In genomic region chr12:52461693-52462092, GRCh38 we compare ENCODE assay signal across 35 cellular contexts. TPM values are rescaled to one million over a fixed set of nuclear protein-coding genes. Genes with fewer than 3 reads are reported as not detected.
"Had no signal": no experiment of that assay in that cellular context is flagged by ENCODE, and none has a peak within 500 bp of the region (broad histone marks: within the 10 kb centered on the region; RNA-seq: fewer than 3 reads in every experiment).

No MANE protein-coding gene starts in this region.

- H3K27ac Mint-ChIP-seq: activated CD4-positive, alpha-beta memory T cell treated with anti-CD3 and anti-CD28 coated beads, Interleukin-2, amount 10 ng/mL, durations not matched to agents 7 days and 5 days; activated naive CD4-positive, alpha-beta T cell treated with anti-CD3 and anti-CD28 coated beads, Interleukin-2, amount 10 ng/mL, durations not matched to agents 7 days and 5 days; activated naive CD8-positive, alpha-beta T cell treated with anti-CD3 and anti-CD28 coated beads, Interleukin-2, amount 10 ng/mL, durations not matched to agents 7 days and 5 days; activated T-cell treated with anti-CD3 and anti-CD28 coated beads, Interleukin-2, amount 50 U/mL, for 24 hours; immature natural killer cell; naive B cell; nephron progenitor cell had no signal

- H3K9me3 Mint-ChIP-seq: activated CD4-positive, alpha-beta memory T cell treated with anti-CD3 and anti-CD28 coated beads, Interleukin-2, amount 10 ng/mL, durations not matched to agents 7 days and 5 days; activated naive CD4-positive, alpha-beta T cell treated with anti-CD3 and anti-CD28 coated beads, Interleukin-2, amount 10 ng/mL, durations not matched to agents 7 days and 5 days; activated T-cell treated with anti-CD3 and anti-CD28 coated beads, Interleukin-2, amount 50 U/mL, for 24 hours; immature natural killer cell; naive B cell; nephron progenitor cell had no signal

- DNase-seq: activated CD4-positive, alpha-beta memory T cell treated with anti-CD3 and anti-CD28 coated beads, Interleukin-2, amount 10 ng/mL, durations not matched to agents 7 days and 5 days; activated CD4-positive, alpha-beta T cell treated with anti-CD3 and anti-CD28 coated beads for 4 hours; activated CD8-positive, alpha-beta memory T cell treated with anti-CD3 and anti-CD28 coated beads, Interleukin-2, amount 50 U/mL, for 48 hours; activated gamma-delta T cell; activated naive CD4-positive, alpha-beta T cell treated with anti-CD3 and anti-CD28 coated beads, Interleukin-2, amount 10 ng/mL, durations not matched to agents 7 days and 5 days; activated naive CD8-positive, alpha-beta T cell treated with anti-CD3 and anti-CD28 coated beads, Interleukin-2, amount 10 ng/mL, durations not matched to agents 7 days and 5 days; activated T-cell treated with anti-CD3 and anti-CD28 coated beads, Interleukin-2, amount 50 U/mL, for 24 hours; brain microvascular endothelial cell; central memory CD4-positive, alpha-beta T cell; foreskin fibroblast; head of caudate nucleus; hippocampal formation; immature natural killer cell; left lung; naive B cell; nephron progenitor cell; stimulated activated CD4-positive, alpha-beta T cell treated with anti-CD3 and anti-CD28 coated beads, Interleukin-12 subunit alpha, Interleukin-12 subunit beta, amount 100 ng/mL, for 4 hours; stimulated activated CD4-positive, alpha-beta T cell treated with anti-CD3 and anti-CD28 coated beads, Interleukin-4, amount 100 ng/mL, for 1 hour; stimulated activated naive CD8-positive, alpha-beta T cell treated with anti-CD3 and anti-CD28 coated beads, Interleukin-15, Interleukin-2, amounts not matched to agents 100 U/mL and 50 U/mL, for 24 hours; upper lobe of left lung had no signal

- H3K27ac ChIP-seq: brain microvascular endothelial cell, left lung, neutrophil, skin epidermis, thoracic aorta, upper lobe of left lung, vagina, VCaP had no signal

- H3K36me3 Mint-ChIP-seq: activated naive CD4-positive, alpha-beta T cell treated with anti-CD3 and anti-CD28 coated beads, Interleukin-2, amount 10 ng/mL, durations not matched to agents 7 days and 5 days; activated naive CD8-positive, alpha-beta T cell treated with anti-CD3 and anti-CD28 coated beads, Interleukin-2, amount 10 ng/mL, durations not matched to agents 7 days and 5 days; naive B cell had no signal

- H3K4me1 Mint-ChIP-seq: activated CD4-positive, alpha-beta memory T cell treated with anti-CD3 and anti-CD28 coated beads, Interleukin-2, amount 10 ng/mL, durations not matched to agents 7 days and 5 days; activated naive CD4-positive, alpha-beta T cell treated with anti-CD3 and anti-CD28 coated beads, Interleukin-2, amount 10 ng/mL, durations not matched to agents 7 days and 5 days; activated naive CD8-positive, alpha-beta T cell treated with anti-CD3 and anti-CD28 coated beads, Interleukin-2, amount 10 ng/mL, durations not matched to agents 7 days and 5 days; immature natural killer cell; naive B cell; nephron progenitor cell had no signal

- ATAC-seq: esophagus mucosa; left lung; sciatic nerve; stimulated activated naive CD8-positive, alpha-beta T cell treated with anti-CD3 and anti-CD28 coated beads, Interleukin-15, Interleukin-2, amounts not matched to agents 100 U/mL and 50 U/mL, for 24 hours had no signal

- H3K36me3 ChIP-seq: brain microvascular endothelial cell, left lung, neutrophil, thoracic aorta, upper lobe of left lung, vagina had no signal

- H3K27me3 ChIP-seq: upper lobe of left lung, vagina had no signal

- H3K4me3 Mint-ChIP-seq: activated CD4-positive, alpha-beta memory T cell treated with anti-CD3 and anti-CD28 coated beads, Interleukin-2, amount 10 ng/mL, durations not matched to agents 7 days and 5 days; activated naive CD4-positive, alpha-beta T cell treated with anti-CD3 and anti-CD28 coated beads, Interleukin-2, amount 10 ng/mL, durations not matched to agents 7 days and 5 days; activated naive CD8-positive, alpha-beta T cell treated with anti-CD3 and anti-CD28 coated beads, Interleukin-2, amount 10 ng/mL, durations not matched to agents 7 days and 5 days; activated T-cell treated with anti-CD3 and anti-CD28 coated beads, Interleukin-2, amount 50 U/mL, for 24 hours; immature natural killer cell; naive B cell; nephron progenitor cell had no signal

- H3K4me1 ChIP-seq: left lung, upper lobe of left lung, vagina had no signal

- H3K9me3 ChIP-seq: left lung, neutrophil, thoracic aorta, upper lobe of left lung, vagina had no signal

- H3K4me3 ChIP-seq: left lung, skin epidermis, thoracic aorta, upper lobe of left lung, vagina had no signal

RNA-seq across cellular contexts. Expression of gene KRT6B, which starts 9.7 kb away (rescaled TPM):
- total RNA-seq: activated CD4-positive, alpha-beta memory T cell treated with anti-CD3 and anti-CD28 coated beads, Interleukin-2, amount 10 ng/mL, durations not matched to agents 7 days and 5 days; activated naive CD8-positive, alpha-beta T cell treated with anti-CD3 and anti-CD28 coated beads, Interleukin-2, amount 10 ng/mL, durations not matched to agents 7 days and 5 days; astrocyte; kidney epithelial cell; left lung; lung microvascular endothelial cell; mucosa of gallbladder; osteocyte; posterior vena cava; sciatic nerve; T-helper 1 cell treated with Interleukin-12 subunit alpha and Interleukin-12 subunit beta and Interleukin-4 antibody, amounts not matched to agents 30 ng/mL and 1 ng/mL, for 36 hours had no signal

RNA-seq across cellular contexts. Expression of gene KRT6C, which starts 11.9 kb away (rescaled TPM):
- total RNA-seq: activated CD4-positive, alpha-beta memory T cell treated with anti-CD3 and anti-CD28 coated beads, Interleukin-2, amount 10 ng/mL, durations not matched to agents 7 days and 5 days; activated naive CD8-positive, alpha-beta T cell treated with anti-CD3 and anti-CD28 coated beads, Interleukin-2, amount 10 ng/mL, durations not matched to agents 7 days and 5 days; astrocyte; kidney epithelial cell; left lung; lung microvascular endothelial cell; mucosa of gallbladder; osteocyte; posterior vena cava; renal cortical epithelial cell; sciatic nerve; T-helper 1 cell treated with Interleukin-12 subunit alpha and Interleukin-12 subunit beta and Interleukin-4 antibody, amounts not matched to agents 30 ng/mL and 1 ng/mL, for 36 hours; thoracic aorta; upper lobe of left lung had no signal
- polyA plus RNA-seq: immature natural killer cell had no signal

RNA-seq across cellular contexts. Expression of gene KRT75, which starts 27.5 kb away (rescaled TPM):
- total RNA-seq: activated CD4-positive, alpha-beta memory T cell treated with anti-CD3 and anti-CD28 coated beads, Interleukin-2, amount 10 ng/mL, durations not matched to agents 7 days and 5 days; activated naive CD8-positive, alpha-beta T cell treated with anti-CD3 and anti-CD28 coated beads, Interleukin-2, amount 10 ng/mL, durations not matched to agents 7 days and 5 days; astrocyte; kidney epithelial cell; left lung; lung microvascular endothelial cell; mucosa of gallbladder; osteocyte; posterior vena cava; renal cortical epithelial cell; sciatic nerve; T-helper 1 cell treated with Interleukin-12 subunit alpha and Interleukin-12 subunit beta and Interleukin-4 antibody, amounts not matched to agents 30 ng/mL and 1 ng/mL, for 36 hours; thoracic aorta; upper lobe of left lung; vagina had no signal
- polyA plus RNA-seq: immature natural killer cell had no signal

RNA-seq across cellular contexts. Expression of gene KRT6A, which starts 31.4 kb away (rescaled TPM):
- total RNA-seq: activated CD4-positive, alpha-beta memory T cell treated with anti-CD3 and anti-CD28 coated beads, Interleukin-2, amount 10 ng/mL, durations not matched to agents 7 days and 5 days; activated naive CD8-positive, alpha-beta T cell treated with anti-CD3 and anti-CD28 coated beads, Interleukin-2, amount 10 ng/mL, durations not matched to agents 7 days and 5 days; lung microvascular endothelial cell; mucosa of gallbladder; osteocyte; posterior vena cava; sciatic nerve; T-helper 1 cell treated with Interleukin-12 subunit alpha and Interleukin-12 subunit beta and Interleukin-4 antibody, amounts not matched to agents 30 ng/mL and 1 ng/mL, for 36 hours had no signal
- polyA plus RNA-seq: immature natural killer cell had no signal

RNA-seq across cellular contexts. Expression of gene KRT82, which starts 55.6 kb away (rescaled TPM):
- total RNA-seq: activated CD4-positive, alpha-beta memory T cell treated with anti-CD3 and anti-CD28 coated beads, Interleukin-2, amount 10 ng/mL, durations not matched to agents 7 days and 5 days; activated naive CD8-positive, alpha-beta T cell treated with anti-CD3 and anti-CD28 coated beads, Interleukin-2, amount 10 ng/mL, durations not matched to agents 7 days and 5 days; astrocyte; esophagus mucosa; kidney epithelial cell; left lung; lung microvascular endothelial cell; mucosa of gallbladder; osteocyte; posterior vena cava; renal cortical epithelial cell; sciatic nerve; T-helper 1 cell treated with Interleukin-12 subunit alpha and Interleukin-12 subunit beta and Interleukin-4 antibody, amounts not matched to agents 30 ng/mL and 1 ng/mL, for 36 hours; thoracic aorta; upper lobe of left lung; vagina had no signal
- polyA plus RNA-seq: immature natural killer cell had no signal
